ENCODE assay signal across 9 cellular contexts in the genomic region with DNA sequence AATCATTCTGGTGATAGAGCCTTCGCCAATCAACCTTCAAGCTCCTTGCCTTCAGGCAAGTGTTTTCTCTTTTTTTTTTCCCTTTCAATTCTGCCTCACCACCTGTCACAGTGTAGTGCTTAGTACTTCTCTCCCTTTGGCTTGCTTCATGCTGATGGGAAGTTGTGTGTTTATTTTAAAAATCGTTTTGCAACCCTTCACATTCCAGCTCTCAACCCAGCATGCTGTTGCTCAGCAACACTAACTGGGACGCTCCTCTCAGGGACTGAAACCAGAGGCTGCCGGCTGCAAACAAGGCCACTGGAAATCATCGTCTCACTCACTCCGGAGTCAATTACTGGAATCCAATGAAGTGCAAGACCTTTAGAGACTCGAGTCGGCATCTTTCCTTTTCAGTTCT.
A peak's percentile ranks its signal among the peaks of the same experiment; 100 is the strongest.
DNase-seq lines count a peak whose midpoint lies in the region; ATAC-seq and TF ChIP-seq lines count a peak whose summit lies in the region.
"Had no signal": no experiment of that assay in that cellular context is flagged by ENCODE, and none has a peak within 500 bp of the region (broad histone marks: within the 10 kb centered on the region; RNA-seq: fewer than 3 reads in every experiment).

No MANE protein-coding gene starts in this region.

- H3K36me3 ChIP-seq in esophagus muscularis mucosa, result no peaks in the 10 kb centered on the region

- H3K27ac ChIP-seq in esophagus muscularis mucosa (replicated peaks in 1 of 4), result peak overlapping the region; percentile 24 to 72 (median 39)
- H3K27ac ChIP-seq: SK-N-MC had no signal

- H3K27me3 Mint-ChIP-seq in Calu3 (ENCODE audit: unreplicated experiment) (no peaks in the 10 kb centered on the region), neural crest cell (ENCODE audit: low read depth) (no peaks in the 10 kb centered on the region)

- ATAC-seq in left colon, result no peak
- ATAC-seq in HG03039 (IDR thresholded peaks at IDR 0.05; ENCODE audit: unreplicated experiment), result no peak
- ATAC-seq in GM21367 (IDR thresholded peaks at IDR 0.05; ENCODE audit: unreplicated experiment), result no peak
- no peak for ATAC-seq in GM18511 (IDR thresholded peaks at IDR 0.05; ENCODE audit: unreplicated experiment)

- CTCF ChIA-PET in Calu3 (lab: Charles Lee), result interaction anchor here (0.6 to 0.9 kb wide), 2 partner anchors 20 to 745 kb away, joined by 3 read pairs; no protein-coding TSS in a partner anchor

- H3K9me3 Mint-ChIP-seq in Calu3 (ENCODE audit: low read depth, unreplicated experiment) (no peaks in the 10 kb centered on the region), neural crest cell (no peaks in the 10 kb centered on the region)

- H3K27me3 ChIP-seq in esophagus muscularis mucosa, result no peaks in the 10 kb centered on the region

- no peak for TF ChIP-seq POLR2A in esophagus muscularis mucosa (IDR thresholded peaks at IDR 0.05; ENCODE audit: low read depth)

- DNase-seq in Calu3 (peak; percentile 38), NCI-H2196 (lab: John Stamatoyannopoulos, UW; ENCODE audit: unreplicated experiment) (peak; percentile 66), esophagus muscularis mucosa (ENCODE audit: extremely low spot score) (no peak), neural crest cell (ENCODE audit: low read depth, low spot score) (peak; percentile 6), left colon (no peak)

- peak overlapping the region; percentile 10 for H3K27ac Mint-ChIP-seq in Calu3 (ENCODE audit: unreplicated experiment)
- H3K27ac Mint-ChIP-seq in neural crest cell (ENCODE audit: unreplicated experiment), result peak overlapping the region; percentile 78

- intact Hi-C loops in Calu3 (cut with micrococcal nuclease; ENCODE audit: unreplicated experiment) (no loop called here), esophagus muscularis mucosa (cut with DNase I) (no loop called here), left colon (cut with DNase I, micrococcal nuclease) (no loop called here)

- no peak for TF ChIP-seq CTCF in Calu3 (IDR thresholded peaks at IDR 0.05; ENCODE audit: unreplicated experiment)
- TF ChIP-seq CTCF in esophagus muscularis mucosa (IDR thresholded peaks at IDR 0.05), result no peak
- TF ChIP-seq CTCF in neural crest cell (conservative IDR thresholded peaks at IDR 0.05), result no peak

- no peaks in the 10 kb centered on the region for H3K9me3 ChIP-seq in esophagus muscularis mucosa

- no peak for TF ChIP-seq EP300 in esophagus muscularis mucosa (IDR thresholded peaks at IDR 0.05)

- no TSS peak for BruUV-seq in Calu3 (replicated peaks; lab: Mats Ljungman, UMichigan)

- H3K4me3 Mint-ChIP-seq in Calu3 (ENCODE audit: low read depth, unreplicated experiment) (peak overlapping the region; percentile 16), neural crest cell (no peak overlapping the region)

- WGBS in esophagus muscularis mucosa, result 14% methylated on average over 8 of the region's 8 CpGs

- peaks cover 0 to 23% (median 11%) of the 10 kb centered on the region in 4 donors for H3K4me1 ChIP-seq in esophagus muscularis mucosa

- H3K36me3 Mint-ChIP-seq in Calu3 (ENCODE audit: insufficient read depth, unreplicated experiment) (no peaks in the 10 kb centered on the region), neural crest cell (ENCODE audit: low read depth) (no peaks in the 10 kb centered on the region)

- peaks cover 24% of the 10 kb centered on the region for H3K4me1 Mint-ChIP-seq in Calu3 (ENCODE audit: low read depth, unreplicated experiment)
- peaks cover 7% of the 10 kb centered on the region for H3K4me1 Mint-ChIP-seq in neural crest cell

- peak overlapping the region in 3 of 4 donors; percentile 11 to 21 (median 17) for H3K4me3 ChIP-seq in esophagus muscularis mucosa
- H3K4me3 ChIP-seq: SK-N-MC had no signal

Comparison
In these comparisons a context has a peak if more than half of its experiments do, and no peak if none do; other contexts are left out.
1. DNase-seq: peak in Calu3 (single experiment), NCI-H2196 (single experiment) and neural crest cell (single experiment); none in esophagus muscularis mucosa (single experiment) and left colon (0 of 2).